ENCODE assay signal across 9 cellular contexts in the genomic region with DNA sequence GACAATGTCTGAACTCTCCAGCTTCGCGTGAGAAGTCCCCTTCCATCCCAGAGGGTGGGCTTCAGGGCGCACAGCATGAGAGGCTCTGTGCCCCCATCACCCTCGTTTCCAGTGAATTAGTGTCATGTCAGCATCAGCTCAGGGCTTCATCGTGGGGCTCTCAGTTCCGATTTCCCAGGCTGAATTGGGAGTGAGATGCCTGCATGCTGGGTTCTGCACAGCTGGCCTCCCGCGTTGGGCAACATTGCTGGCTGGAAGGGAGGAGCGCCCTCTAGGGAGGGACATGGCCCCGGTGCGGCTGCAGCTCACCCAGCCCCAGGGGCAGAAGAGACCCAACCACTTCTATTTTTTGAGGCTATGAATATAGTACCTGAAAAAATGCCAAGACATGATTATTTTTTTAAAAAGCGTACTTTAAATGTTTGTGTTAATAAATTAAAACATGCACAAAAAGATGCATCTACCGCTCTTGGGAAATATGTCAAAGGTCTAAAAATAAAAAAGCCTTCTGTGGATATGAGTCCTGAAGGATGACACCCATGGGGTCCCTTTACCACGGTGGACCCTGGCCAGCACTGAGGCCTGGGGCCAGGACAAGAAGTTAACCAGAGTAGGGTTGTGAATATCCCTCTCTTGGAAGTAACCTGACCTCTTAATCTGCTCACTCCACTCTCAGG. TPM values are rescaled to one million over a fixed set of nuclear protein-coding genes. Genes with fewer than 3 reads are reported as not detected.
DNase-seq lines count a peak whose midpoint lies in the region; ATAC-seq and TF ChIP-seq lines count a peak whose summit lies in the region.
"Had no signal": no experiment of that assay in that cellular context is flagged by ENCODE, and none has a peak within 500 bp of the region (broad histone marks: within the 10 kb centered on the region; RNA-seq: fewer than 3 reads in every experiment).

No MANE protein-coding gene starts in this region.

- H3K36me3 ChIP-seq in esophagus muscularis mucosa (no peaks in the 10 kb centered on the region), stomach (peaks cover 0 to 4% (median 0%) of the 10 kb centered on the region in 4 donors)

- TF ChIP-seq EP300 in esophagus muscularis mucosa (IDR thresholded peaks at IDR 0.05) (no peak), stomach (IDR thresholded peaks at IDR 0.05) (no peak)

- H3K27ac Mint-ChIP-seq in CD14-positive monocyte, result peak overlapping the region in 3 of 7 donors; percentile 33 to 66 (median 48)
- peak overlapping the region in 1 of 2 donors; percentile 59 for H3K27ac Mint-ChIP-seq in natural killer cell treated with Interleukin-12 subunit alpha and Interleukin-12 subunit beta and Interleukin-15 and Interleukin-18, amount 100 ng/mL, for 72 hours

- peak; percentile 51 for ATAC-seq in GM21619 (IDR thresholded peaks at IDR 0.05; ENCODE audit: unreplicated experiment)
- ATAC-seq in natural killer cell treated with Interleukin-12 subunit alpha and Interleukin-12 subunit beta and Interleukin-15 and Interleukin-18, amount 100 ng/mL, for 72 hours, result peak; percentile 71 to 77

- no peak overlapping the region for H3K4me3 Mint-ChIP-seq in CD14-positive monocyte
- no peak overlapping the region for H3K4me3 Mint-ChIP-seq in natural killer cell treated with Interleukin-12 subunit alpha and Interleukin-12 subunit beta and Interleukin-15 and Interleukin-18, amount 100 ng/mL, for 72 hours

- H3K27ac ChIP-seq in esophagus muscularis mucosa (replicated peaks in 1 of 4) (no peak overlapping the region), stomach (no peak overlapping the region)

- intact Hi-C loops in CD14-positive monocyte (cut with micrococcal nuclease), result loop anchor here in 1 of 2 donors (10.0 kb wide), 1 partner anchor 62 kb away; a partner anchor contains a TSS
- intact Hi-C loops in esophagus muscularis mucosa (cut with DNase I), result no loop called here
- intact Hi-C loops in stomach (cut with DNase I; ENCODE audit: low total_unique reads), result no loop called here

- H3K27me3 ChIP-seq in esophagus muscularis mucosa (peaks cover 0 to 51% (median 2%) of the 10 kb centered on the region in 4 donors), stomach (peaks cover 0 to 26% (median 0%) of the 10 kb centered on the region in 3 donors)

- H3K4me1 ChIP-seq in esophagus muscularis mucosa (no peaks in the 10 kb centered on the region), stomach (peaks cover 0 to 8% (median under 1%) of the 10 kb centered on the region in 4 donors)

- peak; percentile 75 for DNase-seq in CD14-positive monocyte (ENCODE audit: low spot score)
- DNase-seq in NOMO-1 treated with DMSO at 0.1 percent for 48 hours (lab: John Stamatoyannopoulos, UW; ENCODE audit: unreplicated experiment), result peak; percentile 67
- peak; percentile 7 for DNase-seq in activated CD8-positive, alpha-beta memory T cell treated with anti-CD3 and anti-CD28 coated beads, Interleukin-2, amount 50 U/mL, for 1 hour (ENCODE audit: extremely low read depth)
- DNase-seq in esophagus muscularis mucosa (ENCODE audit: extremely low spot score), result peak; percentile 94
- peak; percentile 74 for DNase-seq in natural killer cell treated with Interleukin-12 subunit alpha and Interleukin-12 subunit beta and Interleukin-15 and Interleukin-18, amount 100 ng/mL, for 72 hours (ENCODE audit: low spot score)
- DNase-seq in stomach, result peak; percentile 67
- no peak for DNase-seq in NCI-H2029 (lab: John Stamatoyannopoulos, UW)

- TF ChIP-seq POLR2A in esophagus muscularis mucosa (IDR thresholded peaks at IDR 0.05; ENCODE audit: low read depth), result no peak
- TF ChIP-seq POLR2A in stomach (IDR thresholded peaks at IDR 0.05), result no peak

- no peaks in the 10 kb centered on the region for H3K9me3 ChIP-seq in esophagus muscularis mucosa
- H3K9me3 ChIP-seq in stomach, result no peaks in the 10 kb centered on the region

- 22% methylated on average over 14 of the region's 14 CpGs for WGBS in esophagus muscularis mucosa
- 20 to 24% (median 22%) methylated on average over 14 of the region's 14 CpGs for WGBS in stomach, 5 donors

- H3K4me3 ChIP-seq in esophagus muscularis mucosa, result no peak overlapping the region
- H3K4me3 ChIP-seq in stomach, result no peak overlapping the region

- TF ChIP-seq CTCF in CD14-positive monocyte (IDR thresholded peaks at IDR 0.05) (peak; percentile 88), esophagus muscularis mucosa (IDR thresholded peaks at IDR 0.05) (peak; percentile 29 to 51 (median 34)), stomach (IDR thresholded peaks at IDR 0.05) (peak in 4 of 7 experiments; percentile 20 to 57 (median 40))

- H3K4me1 Mint-ChIP-seq in CD14-positive monocyte, result peaks cover 14% of the 10 kb centered on the region
- H3K4me1 Mint-ChIP-seq in natural killer cell treated with Interleukin-12 subunit alpha and Interleukin-12 subunit beta and Interleukin-15 and Interleukin-18, amount 100 ng/mL, for 72 hours (ENCODE audit: low read depth in 2 of 2), result peaks cover 22% of the 10 kb centered on the region in 2 donors

- peaks cover 54 to 59% of the 10 kb centered on the region in 2 donors for H3K36me3 Mint-ChIP-seq in CD14-positive monocyte
- no peaks in the 10 kb centered on the region for H3K36me3 Mint-ChIP-seq in natural killer cell treated with Interleukin-12 subunit alpha and Interleukin-12 subunit beta and Interleukin-15 and Interleukin-18, amount 100 ng/mL, for 72 hours

- peaks cover 0 to 2% (median 0%) of the 10 kb centered on the region in 7 donors for H3K9me3 Mint-ChIP-seq in CD14-positive monocyte
- H3K9me3 Mint-ChIP-seq in natural killer cell treated with Interleukin-12 subunit alpha and Interleukin-12 subunit beta and Interleukin-15 and Interleukin-18, amount 100 ng/mL, for 72 hours, result no peaks in the 10 kb centered on the region

- peaks cover 0 to 5% (median 1%) of the 10 kb centered on the region in 3 donors for H3K27me3 Mint-ChIP-seq in CD14-positive monocyte (ENCODE audit: low read depth in 3 of 3)
- H3K27me3 Mint-ChIP-seq in natural killer cell treated with Interleukin-12 subunit alpha and Interleukin-12 subunit beta and Interleukin-15 and Interleukin-18, amount 100 ng/mL, for 72 hours, result no peaks in the 10 kb centered on the region

RNA-seq across cellular contexts. Expression of a gene that starts 10.5 kb away (rescaled TPM):
- polyA plus RNA-seq in CD14-positive monocyte, result not detected
- under 1 TPM in 1 of 4 donors, not detected in 3; 0.50 TPM for total RNA-seq in esophagus muscularis mucosa
- under 1 TPM in 1 of 2 donors, not detected in 1; 0.47 TPM for total RNA-seq in natural killer cell treated with Interleukin-12 subunit alpha and Interleukin-12 subunit beta and Interleukin-15 and Interleukin-18, amount 100 ng/mL, for 72 hours
- total RNA-seq in stomach, result under 1 TPM in 2 of 5 donors, not detected in 3; 0.29 to 0.37 TPM
- not detected for polyA plus RNA-seq in stomach

RNA-seq across cellular contexts. Expression of a gene that starts 27.6 kb away (rescaled TPM):
- 10 to 100 TPM; 40.7 to 71.3 TPM for polyA plus RNA-seq in CD14-positive monocyte
- 10 to 100 TPM in 1 of 4 donors, 1 to 10 TPM in 2, under 1 TPM in 1; 0.71 to 11.3 (median 3.4) TPM for total RNA-seq in esophagus muscularis mucosa
- total RNA-seq in natural killer cell treated with Interleukin-12 subunit alpha and Interleukin-12 subunit beta and Interleukin-15 and Interleukin-18, amount 100 ng/mL, for 72 hours, result 100 to 1,000 TPM in 1 of 2 donors, 10 to 100 TPM in 1; 62.1 to 124 TPM
- total RNA-seq in stomach, result 1 to 10 TPM in 4 of 5 donors, not detected in 1; 4.1 to 6.7 (median 5.6) TPM
- 1 to 10 TPM; 1.1 to 2.0 (median 1.9) TPM for polyA plus RNA-seq in stomach

RNA-seq across cellular contexts. Expression of a gene that starts 45.5 kb away (rescaled TPM):
- polyA plus RNA-seq in CD14-positive monocyte (not detected), stomach (1 to 10 TPM in 2 of 3 donors, not detected in 1; 1.4 to 8.2 TPM)
- total RNA-seq in esophagus muscularis mucosa (1 to 10 TPM in 1 of 4 donors, not detected in 3; 1.3 TPM), stomach (not detected)
- total RNA-seq in natural killer cell treated with Interleukin-12 subunit alpha and Interleukin-12 subunit beta and Interleukin-15 and Interleukin-18, amount 100 ng/mL, for 72 hours, result not detected
- total RNA-seq: urinary bladder had no signal
- polyA plus RNA-seq: urinary bladder had no signal

RNA-seq across cellular contexts. Expression of a gene that starts 60.0 kb away (rescaled TPM):
- not detected for polyA plus RNA-seq in CD14-positive monocyte
- 1 to 10 TPM in 2 of 4 donors, under 1 TPM in 2; 0.50 to 1.9 (median 1.3) TPM for total RNA-seq in esophagus muscularis mucosa
- total RNA-seq in natural killer cell treated with Interleukin-12 subunit alpha and Interleukin-12 subunit beta and Interleukin-15 and Interleukin-18, amount 100 ng/mL, for 72 hours, result under 1 TPM in 1 of 2 donors, not detected in 1; 0.17 TPM
- under 1 TPM in 2 of 5 donors, not detected in 3; 0.18 to 0.45 TPM for total RNA-seq in stomach
- polyA plus RNA-seq in stomach, result under 1 TPM; 0.15 to 0.37 (median 0.31) TPM

Comparison
In these comparisons a context has a peak if more than half of its experiments do, and no peak if none do; other contexts are left out.
1. CTCF ChIP-seq: peak in every context shown above with its lines; median percentile 88 in CD14-positive monocyte; 40 in stomach; 34 in esophagus muscularis mucosa.
2. RNA of a gene that starts 27.6 kb away (total RNA-seq): 62.1 to 124 TPM in natural killer cell treated with Interleukin-12 subunit alpha and Interleukin-12 subunit beta and Interleukin-15 and Interleukin-18, amount 100 ng/mL, for 72 hours; 0.71 to 11.3 TPM in esophagus muscularis mucosa and 4.1 to 6.7 TPM in stomach; every median in the first group is over 4 times any median in the second.